Comparison of ENCODE assay signal across 1 cellular context in genomic region chr19:7250057-7250596, GRCh38.
TF ChIP-seq lines count a peak whose summit lies in the region.

No MANE protein-coding gene starts in this region.

TF ChIP-seq in K562, 482 proteins besides CTCF, POLR2A, EP300 and RAD21 (continued from another document):
- TF ChIP-seq MNT (conservative IDR thresholded peaks at IDR 0.05) = no peak
- no peak for TF ChIP-seq FUS (optimal IDR thresholded peaks at IDR 0.05; ENCODE audit: low read depth, low read length)
- no peak for TF ChIP-seq ZNF165 (CRISPR knock-in tag; IDR thresholded peaks at IDR 0.05; ENCODE audit: borderline replicate concordance)
- TF ChIP-seq VEZF1 (CRISPR knock-in tag; IDR thresholded peaks at IDR 0.05) = no peak
- no peak for TF ChIP-seq YBX1 (IDR thresholded peaks at IDR 0.05)
- TF ChIP-seq ZNF512 (tag; IDR thresholded peaks at IDR 0.05) = peak; percentile 87
- TF ChIP-seq ELK3 (CRISPR knock-in tag; IDR thresholded peaks at IDR 0.05) = no peak
